ENCODE assay signal across 17 cellular contexts in the genomic region with DNA sequence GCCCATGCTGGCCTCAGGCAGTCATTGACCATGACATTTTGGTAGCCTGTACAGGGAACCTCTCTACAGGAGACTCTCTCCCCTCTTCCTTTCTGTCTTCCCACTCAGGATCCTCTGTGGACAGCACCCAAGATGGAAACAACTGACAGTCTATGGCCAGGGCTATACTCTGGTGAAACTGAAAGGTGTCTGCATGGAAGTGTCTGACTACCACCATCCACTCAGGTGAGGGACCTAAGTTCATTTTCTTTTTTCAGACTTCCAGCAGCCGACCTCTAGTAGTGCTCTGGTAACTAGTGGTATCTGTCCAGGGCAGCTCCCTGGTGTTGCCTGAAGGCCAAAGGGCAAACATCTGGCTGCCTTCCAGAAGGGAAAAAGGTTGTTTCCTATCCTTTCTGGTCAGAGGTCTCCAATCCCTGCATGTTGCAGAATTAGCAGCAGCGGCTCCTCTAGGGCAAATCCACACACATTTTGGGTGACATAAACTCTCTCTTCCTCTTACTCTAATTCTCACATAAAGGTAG.
DNase-seq lines count a peak whose midpoint lies in the region; ATAC-seq and TF ChIP-seq lines count a peak whose summit lies in the region.
"Had no signal": no experiment of that assay in that cellular context is flagged by ENCODE, and none has a peak within 500 bp of the region (broad histone marks: within the 10 kb centered on the region; RNA-seq: fewer than 3 reads in every experiment).

No MANE protein-coding gene starts in this region.

- TF ChIP-seq CTCF in DND-41 (IDR thresholded peaks at IDR 0.05; ENCODE audit: borderline replicate concordance, extremely low read depth, low read length, poor library complexity, severe bottlenecking), result no peak

- no peaks in the 10 kb centered on the region for H3K4me1 Mint-ChIP-seq in stimulated activated memory B cell treated with anti-CD40 and anti-IgM and Interleukin-4, amounts not matched to agents 10 μg/mL and 1 μg/mL and 100 μg/mL, for 72 hours
- H3K4me1 Mint-ChIP-seq: B cell had no signal

- no peak overlapping the region for H3K4me3 ChIP-seq in DND-41 (ENCODE audit: low read depth in 1 of 2, low read length in 2 of 2)
- H3K4me3 ChIP-seq: HAP-1 had no signal

- no peaks in the 10 kb centered on the region for H4K20me1 ChIP-seq in DND-41 (ENCODE audit: insufficient read depth, low read length)

- no peaks in the 10 kb centered on the region for H3K36me3 Mint-ChIP-seq in stimulated activated memory B cell treated with anti-CD40 and anti-IgM and Interleukin-4, amounts not matched to agents 10 μg/mL and 1 μg/mL and 100 μg/mL, for 72 hours

- H3K36me3 ChIP-seq in DND-41 (ENCODE audit: insufficient read depth, low read length), result no peaks in the 10 kb centered on the region
- H3K36me3 ChIP-seq: HAP-1 had no signal

- H3K4me2 ChIP-seq in DND-41 (ENCODE audit: insufficient read depth, low read length), result no peak overlapping the region

- H3K27ac Mint-ChIP-seq in stimulated activated memory B cell treated with anti-CD40 and anti-IgM and Interleukin-4, amounts not matched to agents 10 μg/mL and 1 μg/mL and 100 μg/mL, for 72 hours, result no peak overlapping the region
- H3K27ac Mint-ChIP-seq: B cell; CD4-positive, alpha-beta T cell had no signal

- H3K9ac ChIP-seq in DND-41 (ENCODE audit: low read depth, low read length), result no peak overlapping the region

- H3K27ac ChIP-seq in DND-41 (ENCODE audit: low read length), result no peak overlapping the region
- no peak overlapping the region for H3K27ac ChIP-seq in substantia nigra (ENCODE audit: low read depth, low read length, poor library complexity, severe bottlenecking)

- H3K4me1 ChIP-seq in DND-41 (ENCODE audit: insufficient read depth, low read length), result no peaks in the 10 kb centered on the region
- H3K4me1 ChIP-seq: HAP-1 had no signal

- no peaks in the 10 kb centered on the region for H3K27me3 ChIP-seq in DND-41 (ENCODE audit: insufficient read depth, low read length, poor library complexity)

- intact Hi-C loops in head of caudate nucleus (cut with DNase I), result no loop called here

- peaks cover 5% of the 10 kb centered on the region for H3K9me3 Mint-ChIP-seq in stimulated activated memory B cell treated with anti-CD40 and anti-IgM and Interleukin-4, amounts not matched to agents 10 μg/mL and 1 μg/mL and 100 μg/mL, for 72 hours

- no peaks in the 10 kb centered on the region for H3K27me3 Mint-ChIP-seq in stimulated activated memory B cell treated with anti-CD40 and anti-IgM and Interleukin-4, amounts not matched to agents 10 μg/mL and 1 μg/mL and 100 μg/mL, for 72 hours
- H3K27me3 Mint-ChIP-seq: B cell; CD4-positive, alpha-beta T cell had no signal

- peaks cover 4% of the 10 kb centered on the region for H3K9me3 ChIP-seq in DND-41 (ENCODE audit: insufficient read depth, low read length, severe bottlenecking)
- H3K9me3 ChIP-seq: HAP-1 had no signal

- H2AFZ ChIP-seq in DND-41 (ENCODE audit: low read depth, low read length), result peak overlapping the region; percentile 3; the same call in 1 of the 2 replicates

- DNase-seq in DND-41 (no peak), HuH-7.5 (ENCODE audit: low spot score) (peak; percentile 1), left lobe of liver (ENCODE audit: low spot score) (peak; percentile 89), SKM-1 treated with dmso at 0.1 percent for 144 hours (lab: John Stamatoyannopoulos, UW; ENCODE audit: unreplicated experiment) (no peak), head of caudate nucleus (no peak), substantia nigra (lab: John Stamatoyannopoulos, UW) (no peak)
- DNase-seq in stimulated activated naive CD4-positive, alpha-beta T cell treated with Interleukin-2 at 50 U/mL for 16 hours (lab: John Stamatoyannopoulos, UW), result no peak
- DNase-seq: C1 segment of cervical spinal cord; Calu3; CD4-positive, alpha-beta T cell; DMS 273 treated with DMSO at 0.1 percent for 48 hours; DMS79 treated with DMSO at 0.1 percent for 48 hours; GDM1; IMR-90 had no signal

- H3K79me2 ChIP-seq in DND-41 (ENCODE audit: insufficient read depth, low read length), result no peaks in the 10 kb centered on the region

- no peak for ATAC-seq in DND-41 (ENCODE audit: insufficient read depth, low read depth)
- ATAC-seq in left lobe of liver, result peak; percentile 96
- ATAC-seq in stimulated activated memory B cell treated with anti-CD40 and anti-IgM and Interleukin-4, amounts not matched to agents 10 μg/mL and 1 μg/mL and 100 μg/mL, for 72 hours, result peak; percentile 50

- H3K4me3 Mint-ChIP-seq in stimulated activated memory B cell treated with anti-CD40 and anti-IgM and Interleukin-4, amounts not matched to agents 10 μg/mL and 1 μg/mL and 100 μg/mL, for 72 hours, result no peak overlapping the region
- H3K4me3 Mint-ChIP-seq: B cell; CD4-positive, alpha-beta T cell had no signal

Comparison
In these comparisons a context has a peak if more than half of its experiments do, and no peak if none do; other contexts are left out.
1. DNase-seq: peak in HuH-7.5 (single experiment) and left lobe of liver (single experiment); none in DND-41 (single experiment), SKM-1 treated with dmso at 0.1 percent for 144 hours (single experiment), head of caudate nucleus (0 of 42), substantia nigra (0 of 49) and stimulated activated naive CD4-positive, alpha-beta T cell treated with Interleukin-2 at 50 U/mL for 16 hours (single experiment).